Comparison of ENCODE assay signal across 22 cellular contexts in genomic region chr18:46414863-46415262, GRCh38.
A peak's percentile ranks its signal among the peaks of the same experiment; 100 is the strongest.
DNase-seq lines count a peak whose midpoint lies in the region; ATAC-seq and TF ChIP-seq lines count a peak whose summit lies in the region.
"Had no signal": no experiment of that assay in that cellular context is flagged by ENCODE, and none has a peak within 500 bp of the region (broad histone marks: within the 10 kb centered on the region; RNA-seq: fewer than 3 reads in every experiment).

No MANE protein-coding gene starts in this region.

- peak; percentile 57 for DNase-seq in SK-N-SH
- DNase-seq in RWPE1 (ENCODE audit: low spot score): no peak
- DNase-seq in endodermal cell: peak; percentile 86
- peak; percentile 90 for DNase-seq in neural progenitor cell (ENCODE audit: low spot score)
- no peak for DNase-seq in HK-2 (ENCODE audit: unreplicated experiment)
- DNase-seq: AML-193; C1 segment of cervical spinal cord; Calu3; CD8-positive, alpha-beta T cell; DMS153; IMR-90; Karpas-422; NCI-H187; NCI-H2107; NCI-H446 treated with DMSO at 0.1 percent for 48 hours; NCI-H526 treated with DMSO at 0.1 percent for 48 hours had no signal

- H3K27me3 ChIP-seq in SK-N-SH (ENCODE audit: insufficient read depth) (no peaks in the 10 kb centered on the region), endodermal cell (ENCODE audit: control insufficient read depth, insufficient read depth, low read length, poor library complexity, severe bottlenecking) (no peaks in the 10 kb centered on the region), neural progenitor cell (no peaks in the 10 kb centered on the region)
- H3K27me3 ChIP-seq: SJSA1 had no signal

- no peaks in the 10 kb centered on the region for H3K79me2 ChIP-seq in SK-N-SH (ENCODE audit: insufficient read depth)
- no peaks in the 10 kb centered on the region for H3K79me2 ChIP-seq in neural progenitor cell (ENCODE audit: low read depth)

- H3K27me3 Mint-ChIP-seq in endodermal cell (ENCODE audit: insufficient read depth) (peaks cover 3% of the 10 kb centered on the region), neural progenitor cell (ENCODE audit: insufficient read depth, low read depth) (peaks cover 2% of the 10 kb centered on the region)

- H3K36me3 ChIP-seq in SK-N-SH (replicated peaks in 1 of 2; ENCODE audit: control insufficient read depth in 1 of 2, insufficient read depth in 2 of 2, low read length in 1 of 2): no peaks in the 10 kb centered on the region
- H3K36me3 ChIP-seq in endodermal cell (ENCODE audit: control insufficient read depth, insufficient read depth, low read length): no peaks in the 10 kb centered on the region
- H3K36me3 ChIP-seq in neural progenitor cell: no peaks in the 10 kb centered on the region
- H3K36me3 ChIP-seq: HAP-1, SJSA1 had no signal

- peak; percentile 29 for TF ChIP-seq RAD21 in SK-N-SH (IDR thresholded peaks at IDR 0.05; ENCODE audit: low read length)

- TF ChIP-seq CTCF in SK-N-SH (IDR thresholded peaks at IDR 0.05) (no peak), RWPE1 (conservative IDR thresholded peaks at IDR 0.05; ENCODE audit: low read depth) (no peak), endodermal cell (conservative IDR thresholded peaks at IDR 0.05) (no peak), neural progenitor cell (IDR thresholded peaks at IDR 0.05) (no peak)

- TF ChIP-seq EP300 in SK-N-SH (IDR thresholded peaks at IDR 0.05; ENCODE audit: borderline replicate concordance in 1 of 2, low read depth in 1 of 2, low read length in 1 of 2): peak in 1 of 2 experiments; percentile 67; a peak in 1 of 4 replicates

- H4K20me1 ChIP-seq in SK-N-SH (ENCODE audit: insufficient read depth): no peaks in the 10 kb centered on the region
- peaks cover 85% of the 10 kb centered on the region for H4K20me1 ChIP-seq in neural progenitor cell (ENCODE audit: low read depth)

- POLR2A ChIA-PET in SK-N-SH (lab: Yijun Ruan, JAX): no interaction called here
- POLR2A ChIA-PET in RWPE1 (lab: Yijun Ruan, JAX; ENCODE audit: low non-redundant PET): no interaction called here

- no peaks in the 10 kb centered on the region for H3K36me3 Mint-ChIP-seq in endodermal cell (ENCODE audit: low read depth)
- H3K36me3 Mint-ChIP-seq in neural progenitor cell: peaks cover 1% of the 10 kb centered on the region
- H3K36me3 Mint-ChIP-seq: CD8-positive, alpha-beta T cell had no signal

- H3K9me3 ChIP-seq in SK-N-SH (no peaks in the 10 kb centered on the region), endodermal cell (ENCODE audit: control insufficient read depth, low read length) (no peaks in the 10 kb centered on the region), neural progenitor cell (ENCODE audit: low read depth) (no peaks in the 10 kb centered on the region)
- H3K9me3 ChIP-seq: HAP-1, SJSA1 had no signal

- H3F3A ChIP-seq in SK-N-SH (replicated peaks; ENCODE audit: insufficient read depth) (no peaks in the 10 kb centered on the region), neural progenitor cell (ENCODE audit: low read depth) (peaks cover 23% of the 10 kb centered on the region)

- H3K27ac Mint-ChIP-seq in endodermal cell: no peak overlapping the region
- H3K27ac Mint-ChIP-seq in neural progenitor cell: peak overlapping the region; percentile 62
- H3K27ac Mint-ChIP-seq: CD8-positive, alpha-beta T cell had no signal

- H3K9me3 Mint-ChIP-seq in endodermal cell (no peaks in the 10 kb centered on the region), neural progenitor cell (no peaks in the 10 kb centered on the region)
- H3K9me3 Mint-ChIP-seq: CD8-positive, alpha-beta T cell had no signal

- H3K4me2 ChIP-seq in SK-N-SH: no peak overlapping the region
- H3K4me2 ChIP-seq in neural progenitor cell: peak overlapping the region; percentile 67

- H2AFZ ChIP-seq in SK-N-SH (ENCODE audit: low read depth) (no peak overlapping the region), neural progenitor cell (replicated peaks) (no peak overlapping the region)

- H3K4me3 ChIP-seq in SK-N-SH (ENCODE audit: low read depth in 2 of 2, low read length in 1 of 2): no peak overlapping the region
- H3K4me3 ChIP-seq in endodermal cell (ENCODE audit: low read length): no peak overlapping the region
- H3K4me3 ChIP-seq in neural progenitor cell: no peak overlapping the region
- H3K4me3 ChIP-seq: HAP-1, SJSA1 had no signal

- H3K4me1 ChIP-seq in SK-N-SH (ENCODE audit: control insufficient read depth in 1 of 2, insufficient read depth in 2 of 2, low read depth in 1 of 2, low read length in 1 of 2): peaks cover 7 to 82% of the 10 kb centered on the region in 2 experiments; a peak in 3 of 4 replicates
- peaks cover 51% of the 10 kb centered on the region for H3K4me1 ChIP-seq in endodermal cell (ENCODE audit: control insufficient read depth, insufficient read depth, low read length)
- peaks cover 62% of the 10 kb centered on the region for H3K4me1 ChIP-seq in neural progenitor cell
- H3K4me1 ChIP-seq: HAP-1 had no signal

- CTCF ChIA-PET in SK-N-SH (lab: Yijun Ruan, JAX): interaction anchor here (1.0 to 1.9 kb wide), 2 partner anchors 67 to 208 kb away, joined by 3 to 6 read pairs; no protein-coding TSS in a partner anchor
- CTCF ChIA-PET in RWPE1 (lab: Yijun Ruan, JAX): no interaction called here

- H3K4me3 Mint-ChIP-seq in endodermal cell: no peak overlapping the region
- no peak overlapping the region for H3K4me3 Mint-ChIP-seq in neural progenitor cell
- H3K4me3 Mint-ChIP-seq: CD8-positive, alpha-beta T cell had no signal

- H3K4me1 Mint-ChIP-seq in endodermal cell: peaks cover 72% of the 10 kb centered on the region
- H3K4me1 Mint-ChIP-seq in neural progenitor cell: peaks cover 77% of the 10 kb centered on the region

- no peak for ATAC-seq in SK-N-SH treated with all-trans-retinoic acid at 6 μM for 48 hours
- no peak for ATAC-seq in HG03521 (IDR thresholded peaks at IDR 0.05; ENCODE audit: unreplicated experiment)
- no peak for ATAC-seq in GM21529 (IDR thresholded peaks at IDR 0.05; ENCODE audit: unreplicated experiment)
- ATAC-seq: CD8-positive, alpha-beta T cell; Panc1 had no signal

- no peak overlapping the region for H3K9ac ChIP-seq in SK-N-SH
- no peak overlapping the region for H3K9ac ChIP-seq in endodermal cell (ENCODE audit: extremely low read depth, low read length, poor library complexity, severe bottlenecking)
- no peak overlapping the region for H3K9ac ChIP-seq in neural progenitor cell

- peak overlapping the region in 1 of 2 experiments; percentile 94; a peak in 2 of 4 replicates for H3K27ac ChIP-seq in SK-N-SH (ENCODE audit: low read depth in 2 of 2, low read length in 1 of 2)
- 0 out of 2 replicates have a peak overlapping the region, but pooled peaks have one; percentile 9 for H3K27ac ChIP-seq in RWPE1
- H3K27ac ChIP-seq in endodermal cell (ENCODE audit: low read depth, low read length): no peak overlapping the region
- H3K27ac ChIP-seq in neural progenitor cell: no peak overlapping the region
- H3K27ac ChIP-seq: SJSA1 had no signal

- WGBS in SK-N-SH (ENCODE audit: low lambda C conversion rate): 54% methylated on average over 5 of the region's 7 CpGs
- 21 to 29% methylated on average over 3 to 7 of the region's 7 CpGs for WGBS in endodermal cell (ENCODE audit: insufficient coverage in 1 of 2, insufficient read length in 1 of 2), 2 experiments

- H3K9me2 ChIP-seq in SK-N-SH: no peaks in the 10 kb centered on the region

TF ChIP-seq in SK-N-SH, 30 proteins besides CTCF, POLR2A, EP300 and RAD21 (continues in another document):
- no peak for TF ChIP-seq NFIC (IDR thresholded peaks at IDR 0.05; ENCODE audit: borderline replicate concordance)
- TF ChIP-seq TEAD4 (IDR thresholded peaks at IDR 0.05; ENCODE audit: borderline replicate concordance, insufficient read depth): no peak
- no peak for TF ChIP-seq MAX (IDR thresholded peaks at IDR 0.05; ENCODE audit: low read depth)
- no peak for TF ChIP-seq POLR2AphosphoS5 (IDR thresholded peaks at IDR 0.05; ENCODE audit: low read depth, low read length)
- TF ChIP-seq ELF1 (IDR thresholded peaks at IDR 0.05): no peak
- TF ChIP-seq RCOR1 (IDR thresholded peaks at IDR 0.05; ENCODE audit: low read length): peak; percentile 72; the same call in 1 of the 2 replicates
- no peak for TF ChIP-seq GABPA (IDR thresholded peaks at IDR 0.05; ENCODE audit: low read depth)
- no peak for TF ChIP-seq YY1 (IDR thresholded peaks at IDR 0.05; ENCODE audit: low read depth)
- TF ChIP-seq TCF12 (IDR thresholded peaks at IDR 0.05): no peak
- peak; percentile 62 for TF ChIP-seq MXI1 (IDR thresholded peaks at IDR 0.05; ENCODE audit: low read depth, low read length)
- TF ChIP-seq SMC3 (IDR thresholded peaks at IDR 0.05; ENCODE audit: low read depth, low read length): no peak; the same call in 1 of the 2 replicates
- no peak for TF ChIP-seq FOXM1 (IDR thresholded peaks at IDR 0.05; ENCODE audit: low read depth)
- TF ChIP-seq FOXJ3 (CRISPR knock-in tag; IDR thresholded peaks at IDR 0.05): no peak
- peak; percentile 62 for TF ChIP-seq CHD2 (IDR thresholded peaks at IDR 0.05; ENCODE audit: low read length, partially characterized antibody)

TF ChIP-seq in SK-N-SH treated with all-trans-retinoic acid at 6 μM for 48 hours, 23 proteins besides CTCF, POLR2A, EP300 and RAD21 (continues in another document):
- no peak for TF ChIP-seq GLIS3 (CRISPR knock-in tag; IDR thresholded peaks at IDR 0.05)
- no peak for TF ChIP-seq ZNF565 (CRISPR knock-in tag; conservative IDR thresholded peaks at IDR 0.05; ENCODE audit: low read depth)
- no peak for TF ChIP-seq ZNF8 (CRISPR knock-in tag; IDR thresholded peaks at IDR 0.05)
- TF ChIP-seq ESRRG (CRISPR knock-in tag; IDR thresholded peaks at IDR 0.05): no peak
- TF ChIP-seq TSHZ2 (CRISPR knock-in tag; IDR thresholded peaks at IDR 0.05): no peak
- no peak for TF ChIP-seq ZFP3 (CRISPR knock-in tag; IDR thresholded peaks at IDR 0.05)

Comparison
In these comparisons a context has a peak if more than half of its experiments do, and no peak if none do; other contexts are left out.
1. DNase-seq: peak in SK-N-SH (single experiment), endodermal cell (single experiment) and neural progenitor cell (single experiment); none in RWPE1 (single experiment) and HK-2 (single experiment).